8 cellular contexts compared by ENCODE assay signal in genomic region chr2:108786354-108787208, GRCh38. TPM values are rescaled to one million over a fixed set of nuclear protein-coding genes. Genes with fewer than 3 reads are reported as not detected.
DNase-seq lines count a peak whose midpoint lies in the region; ATAC-seq and TF ChIP-seq lines count a peak whose summit lies in the region.

TSS of gene CCDC138 (plus strand) at chr2:108786771. CDS start at chr2:108786823, 52 bp downstream.

- ATAC-seq in GM18868 (IDR thresholded peaks at IDR 0.05; ENCODE audit: unreplicated experiment) = peak; percentile 96
- peak; percentile 90 for ATAC-seq in HG03103 (IDR thresholded peaks at IDR 0.05; ENCODE audit: low read depth, unreplicated experiment)

- CTCF ChIA-PET in AG04449 (lab: Yijun Ruan, JAX) = interaction anchor here (0.5 kb wide), 1 partner anchor 247 kb away, joined by 3 read pairs; no protein-coding TSS in a partner anchor

- peak within 1 kb of the TSS; percentile 89 to 99 (median 96) for H3K27ac Mint-ChIP-seq in immature natural killer cell

- peaks cover 12 to 22% of the 10 kb centered on the region in 2 donors for H3K4me1 Mint-ChIP-seq in immature natural killer cell

- H3K4me1 ChIP-seq in breast epithelium = no peaks in the 10 kb centered on the region

- H3K27ac ChIP-seq in VCaP = peak within 1 kb of the TSS; percentile 85
- H3K27ac ChIP-seq in breast epithelium = peak within 1 kb of the TSS; percentile 84 to 92

- H3K36me3 Mint-ChIP-seq in immature natural killer cell = peaks cover 13 to 20% (median 18%) of the 10 kb centered on the region in 3 donors

- no peaks in the 10 kb centered on the region for H3K27me3 ChIP-seq in breast epithelium

- H3K9me3 ChIP-seq in breast epithelium = no peaks in the 10 kb centered on the region

- no peaks in the 10 kb centered on the region for H3K9me3 Mint-ChIP-seq in immature natural killer cell

- TF ChIP-seq CTCF in AG04449 (IDR thresholded peaks at IDR 0.05; ENCODE audit: insufficient read depth, low read length, missing control alignments) (no peak), VCaP (conservative IDR thresholded peaks at IDR 0.05) (no peak), breast epithelium (IDR thresholded peaks at IDR 0.05) (no peak)

- H3K27me3 Mint-ChIP-seq in immature natural killer cell (ENCODE audit: low read depth in 3 of 3) = peaks cover 0 to 2% (median 0%) of the 10 kb centered on the region in 3 donors

- DNase-seq in AG04449 (ENCODE audit: low read depth, low spot score) = peak; percentile 5
- peak; percentile 96 for DNase-seq in NCI-H2227 (lab: John Stamatoyannopoulos, UW; ENCODE audit: unreplicated experiment)
- DNase-seq in breast epithelium (ENCODE audit: low spot score in 2 of 2) = peak; percentile 74 to 80
- peak; percentile 88 to 89 (median 88) for DNase-seq in immature natural killer cell
- peak; percentile 65 for DNase-seq in smooth muscle cell of the brain vasculature (ENCODE audit: low read depth, low spot score)

- no peak for TF ChIP-seq POLR2A in breast epithelium (IDR thresholded peaks at IDR 0.05)

- H3K36me3 ChIP-seq in breast epithelium = no peaks in the 10 kb centered on the region

- H3K4me3 Mint-ChIP-seq in immature natural killer cell = peak within 1 kb of the TSS; percentile 97 to 100 (median 99)

- intact Hi-C loops in breast epithelium (cut with DNase I; ENCODE audit: low total_unique reads) = no loop called here

- POLR2A ChIA-PET in AG04449 (lab: Yijun Ruan, JAX) = no interaction called here

- H3K4me3 ChIP-seq in AG04449 (ENCODE audit: low read depth, low read length) = peak within 1 kb of the TSS; percentile 78
- H3K4me3 ChIP-seq in breast epithelium = peak within 1 kb of the TSS; percentile 55 to 94 (median 87)

RNA-seq across cellular contexts. Expression of gene CCDC138, which starts in this region (rescaled TPM):
- total RNA-seq in breast epithelium = 10 to 100 TPM in 1 of 3 donors, 1 to 10 TPM in 2; 2.1 to 13.5 (median 5.2) TPM
- 1 to 10 TPM; 3.4 to 5.1 (median 3.7) TPM for polyA plus RNA-seq in immature natural killer cell

Comparison
In these comparisons a context has a peak if more than half of its experiments do, and no peak if none do; other contexts are left out.
1. Peak in every context shown above with its lines: DNase-seq, ATAC-seq, H3K4me3 ChIP-seq and H3K27ac ChIP-seq.
2. DNase-seq: peak in every context shown above with its lines; median percentile 96 in NCI-H2227; 88 in immature natural killer cell; 77 in breast epithelium; 65 in smooth muscle cell of the brain vasculature; 5 in AG04449.